In the genomic region with DNA sequence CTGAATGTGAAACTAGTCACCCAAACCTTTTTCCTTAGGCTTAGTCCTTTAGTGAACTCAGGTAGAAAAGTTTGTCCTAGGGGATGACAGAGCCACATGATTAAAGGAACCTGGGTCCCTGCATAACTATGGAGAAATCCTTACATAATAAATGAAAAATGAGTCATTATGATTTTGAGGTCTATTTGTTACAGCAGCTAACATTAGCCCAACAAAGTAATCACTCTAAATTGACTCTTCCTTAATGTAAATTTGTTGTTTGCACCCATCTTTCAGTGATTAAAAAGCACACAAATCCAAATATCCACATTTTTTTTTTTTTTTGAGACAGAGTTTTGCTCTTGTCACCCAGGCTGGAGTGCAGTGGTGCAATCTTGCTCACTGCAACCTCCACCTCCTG, we compare ENCODE assay signal across 1 cellular context.
TF ChIP-seq lines count a peak whose summit lies in the region.

No MANE protein-coding gene starts in this region.

TF ChIP-seq in K562, 482 proteins besides CTCF, POLR2A, EP300 and RAD21:
- no peak for TF ChIP-seq FOSL1 (tag; conservative IDR thresholded peaks at IDR 0.05)
- no peak for TF ChIP-seq SNRNP70 (optimal IDR thresholded peaks at IDR 0.05; ENCODE audit: low read depth, low read length)
- no peak for TF ChIP-seq ZNF384 (IDR thresholded peaks at IDR 0.05; ENCODE audit: low read depth, low read length)
- TF ChIP-seq, protein P1, sequence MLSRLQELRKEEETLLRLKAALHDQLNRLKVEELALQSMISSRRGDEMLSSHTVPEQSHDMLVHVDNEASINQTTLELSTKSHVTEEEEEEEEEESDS (CRISPR knock-in tag; IDR thresholded peaks at IDR 0.05), result no peak
- no peak for TF ChIP-seq STAG1 (CRISPR knock-in tag; IDR thresholded peaks at IDR 0.05; ENCODE audit: borderline replicate concordance)
- TF ChIP-seq BHLHE40 (IDR thresholded peaks at IDR 0.05; ENCODE audit: low read length), result no peak
- TF ChIP-seq ZNF12 (CRISPR knock-in tag; IDR thresholded peaks at IDR 0.05), result peak; percentile 98
- TF ChIP-seq RNF2 (IDR thresholded peaks at IDR 0.05), result no peak
- TF ChIP-seq, protein P2, sequence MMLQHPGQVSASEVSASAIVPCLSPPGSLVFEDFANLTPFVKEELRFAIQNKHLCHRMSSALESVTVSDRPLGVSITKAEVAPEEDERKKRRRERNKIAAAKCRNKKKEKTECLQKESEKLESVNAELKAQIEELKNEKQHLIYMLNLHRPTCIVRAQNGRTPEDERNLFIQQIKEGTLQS (IDR thresholded peaks at IDR 0.05), result 0 out of 2 replicates have a peak, but pooled peaks have one; percentile 11
- TF ChIP-seq, protein P2 (CRISPR knock-in tag; conservative IDR thresholded peaks at IDR 0.05), result no peak
